15 cellular contexts compared by ENCODE assay signal in genomic region chr5:74303575-74303974, GRCh38.
DNase-seq lines count a peak whose midpoint lies in the region; ATAC-seq and TF ChIP-seq lines count a peak whose summit lies in the region.
"Had no signal": no experiment of that assay in that cellular context is flagged by ENCODE, and none has a peak within 500 bp of the region (broad histone marks: within the 10 kb centered on the region; RNA-seq: fewer than 3 reads in every experiment).

No MANE protein-coding gene starts in this region.

- H3K9ac ChIP-seq in GM23248 (no peak overlapping the region), adipocyte (ENCODE audit: low read length) (no peak overlapping the region)
- H3K9ac ChIP-seq: BLaER1 had no signal

- DNase-seq in GM23248 = peak; percentile 18
- peak; percentile 33 for DNase-seq in adipocyte (ENCODE audit: low read depth)
- DNase-seq in fibroblast of pulmonary artery (ENCODE audit: low read depth) = peak; percentile 42
- DNase-seq in sciatic nerve (ENCODE audit: low spot score) = no peak
- DNase-seq in NCI-H345 treated with DMSO at 0.1 percent for 48 hours (lab: John Stamatoyannopoulos, UW; ENCODE audit: unreplicated experiment) = no peak
- DNase-seq in AML-193 (lab: John Stamatoyannopoulos, UW) = no peak
- DNase-seq in MV-4-11 (lab: John Stamatoyannopoulos, UW) = no peak
- no peak for DNase-seq in stimulated activated naive CD8-positive, alpha-beta T cell treated with anti-CD3 and anti-CD28 coated beads, Interleukin-15, Interleukin-2, amounts not matched to agents 100 U/mL and 50 U/mL, for 24 hours
- DNase-seq: Caco-2; CD8-positive, alpha-beta memory T cell; DND-41; GDM1; H7 had no signal

- intact Hi-C loops in sciatic nerve (cut with DNase I) = no loop called here

- 51 to 64% methylated on average over 3 of the region's 3 CpGs for WGBS in GM23248 (ENCODE audit: low coverage in 1 of 2, low lambda C conversion rate in 2 of 2, missing lambda C conversion rate in 2 of 2), 2 experiments

- H3K4me3 ChIP-seq in GM23248 = no peak overlapping the region
- H3K4me3 ChIP-seq in adipocyte (ENCODE audit: low read length) = no peak overlapping the region
- H3K4me3 ChIP-seq in fibroblast of pulmonary artery (replicated peaks; ENCODE audit: low read depth, low read length) = no peak overlapping the region
- H3K4me3 ChIP-seq: BLaER1, GM23338 had no signal

- H3K27me3 ChIP-seq in GM23248 (replicated peaks; ENCODE audit: insufficient read depth) (no peaks in the 10 kb centered on the region), adipocyte (replicated peaks; ENCODE audit: control insufficient read depth, insufficient read depth, low read length) (no peaks in the 10 kb centered on the region)
- H3K27me3 ChIP-seq: BLaER1 had no signal

- H3K27ac ChIP-seq in GM23248 = no peak overlapping the region
- H3K27ac ChIP-seq: BLaER1 had no signal

- H3F3A ChIP-seq in GM23248 (ENCODE audit: insufficient read depth) = no peaks in the 10 kb centered on the region

- in situ Hi-C loops in GM23248 (cut with MboI) = no loop called here

- H4K20me1 ChIP-seq in GM23248 (ENCODE audit: insufficient read depth) = no peaks in the 10 kb centered on the region
- H4K20me1 ChIP-seq: BLaER1 had no signal

- no peak for TF ChIP-seq CTCF in fibroblast of pulmonary artery (IDR thresholded peaks at IDR 0.05; ENCODE audit: low read length, missing control alignments)

- no peak overlapping the region for H2AFZ ChIP-seq in GM23248
- H2AFZ ChIP-seq: GM23338 had no signal

- no peaks in the 10 kb centered on the region for H3K9me3 ChIP-seq in GM23248 (ENCODE audit: low read depth)
- H3K9me3 ChIP-seq in adipocyte (ENCODE audit: control insufficient read depth, low read length) = no peaks in the 10 kb centered on the region
- H3K9me3 ChIP-seq: BLaER1, Caco-2 had no signal

- H3K4me1 ChIP-seq in GM23248 (ENCODE audit: insufficient read depth) = no peaks in the 10 kb centered on the region
- peaks cover 14% of the 10 kb centered on the region for H3K4me1 ChIP-seq in adipocyte (ENCODE audit: control insufficient read depth, insufficient read depth, low read length)
- H3K4me1 ChIP-seq: BLaER1, Caco-2 had no signal

- no peaks in the 10 kb centered on the region for H3K79me2 ChIP-seq in GM23248 (ENCODE audit: insufficient read depth)

- peak; percentile 48 for ATAC-seq in sciatic nerve
- no peak for ATAC-seq in stimulated activated naive CD8-positive, alpha-beta T cell treated with anti-CD3 and anti-CD28 coated beads, Interleukin-15, Interleukin-2, amounts not matched to agents 100 U/mL and 50 U/mL, for 24 hours
- ATAC-seq: GM23338 had no signal

- no peaks in the 10 kb centered on the region for H3K9me2 ChIP-seq in GM23248 (ENCODE audit: insufficient read depth)

- H3K36me3 ChIP-seq in GM23248 (ENCODE audit: low read depth) (no peaks in the 10 kb centered on the region), adipocyte (ENCODE audit: control insufficient read depth, insufficient read depth, low read length, severe bottlenecking) (no peaks in the 10 kb centered on the region)
- H3K36me3 ChIP-seq: BLaER1 had no signal

- no peak overlapping the region for H3K4me2 ChIP-seq in GM23248 (ENCODE audit: unreplicated experiment)
- H3K4me2 ChIP-seq: BLaER1, GM23338 had no signal

Comparison
In these comparisons a context has a peak if more than half of its experiments do, and no peak if none do; other contexts are left out.
1. DNase-seq: peak in GM23248 (single experiment), adipocyte (single experiment) and fibroblast of pulmonary artery (single experiment); none in sciatic nerve (single experiment), NCI-H345 treated with DMSO at 0.1 percent for 48 hours (single experiment), AML-193 (0 of 2), MV-4-11 (single experiment) and stimulated activated naive CD8-positive, alpha-beta T cell treated with anti-CD3 and anti-CD28 coated beads, Interleukin-15, Interleukin-2, amounts not matched to agents 100 U/mL and 50 U/mL, for 24 hours (single experiment).